ENCODE assay signal across 8 cellular contexts in the genomic region with DNA sequence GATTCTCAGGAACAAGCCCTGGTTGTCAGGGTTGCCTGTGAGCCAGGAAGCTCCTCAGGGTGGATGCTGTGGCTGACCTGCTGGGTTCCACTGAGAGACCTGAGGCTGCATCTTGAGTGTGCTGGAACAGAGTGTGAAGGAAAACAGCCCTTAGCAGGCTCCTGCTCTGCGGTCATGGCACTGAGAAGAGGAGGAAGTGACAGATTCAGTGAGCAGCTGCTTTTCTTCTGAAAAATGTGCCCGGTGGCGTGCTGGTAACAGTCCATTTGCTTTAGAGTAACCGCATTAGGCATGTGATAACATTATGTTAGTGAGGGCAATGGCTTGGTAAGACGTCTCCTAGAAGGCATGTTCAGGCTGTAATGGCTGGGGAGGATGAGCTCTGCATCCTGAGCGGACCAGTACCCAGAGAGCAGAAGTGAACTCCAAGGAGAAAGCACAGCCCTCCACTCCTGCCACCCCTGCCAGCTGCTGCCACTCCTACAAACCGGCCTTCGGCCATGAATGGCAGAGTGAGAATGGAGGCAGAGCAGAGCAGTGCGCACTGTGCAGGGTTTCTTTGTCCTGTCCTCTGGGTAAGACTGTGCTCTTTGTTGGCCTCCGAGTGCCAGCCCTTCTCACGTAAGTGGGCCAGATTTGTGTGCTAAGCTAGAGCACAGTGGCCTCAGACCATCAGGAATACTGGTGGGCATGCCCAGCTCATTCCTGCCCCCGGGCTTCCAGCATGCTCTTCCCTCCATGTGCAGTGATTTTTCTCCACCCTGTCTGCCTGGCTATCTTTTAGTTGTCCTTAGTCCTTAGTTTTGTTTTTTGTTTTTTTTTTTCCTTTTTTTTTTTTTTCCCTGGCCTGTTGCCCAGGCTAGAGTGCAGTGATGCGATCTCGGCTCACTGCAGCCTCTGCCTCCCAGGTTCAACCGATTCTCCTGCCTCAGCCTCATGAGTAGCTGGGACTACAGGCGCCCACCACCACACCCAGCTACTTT.
DNase-seq lines count a peak whose midpoint lies in the region; ATAC-seq and FAIRE-seq lines count a peak whose summit lies in the region.

No MANE protein-coding gene starts in this region.

- H3K4me1 Mint-ChIP-seq in central memory CD8-positive, alpha-beta T cell: no peaks in the 10 kb centered on the region

- no peaks in the 10 kb centered on the region for H3K27me3 ChIP-seq in small intestine (ENCODE audit: control insufficient read depth in 2 of 2, insufficient read depth in 2 of 2, low read length in 2 of 2)

- 75 to 89% (median 80%) methylated on average over 16 of the region's 16 CpGs for WGBS in small intestine, 3 donors

- H3K27ac Mint-ChIP-seq in central memory CD8-positive, alpha-beta T cell (ENCODE audit: low read depth): no peak overlapping the region

- H3K9me3 Mint-ChIP-seq in central memory CD8-positive, alpha-beta T cell: no peaks in the 10 kb centered on the region

- peak overlapping the region in 1 of 2 donors; percentile 33 for H3K27ac ChIP-seq in small intestine (ENCODE audit: low read depth in 1 of 2, low read length in 1 of 2)

- H3K4me3 ChIP-seq in small intestine (ENCODE audit: low read depth in 1 of 2, low read length in 2 of 2): no peak overlapping the region

- H3K4me3 Mint-ChIP-seq in central memory CD8-positive, alpha-beta T cell: no peak overlapping the region

- FAIRE-seq in small intestine (lab: Jason Lieb, UNC): no peak

- ATAC-seq in GM19395 (IDR thresholded peaks at IDR 0.05; ENCODE audit: unreplicated experiment) (peak; percentile 75), HG03442 (IDR thresholded peaks at IDR 0.05; ENCODE audit: unreplicated experiment) (peak; percentile 59)
- peak; percentile 43 for ATAC-seq in central memory CD8-positive, alpha-beta T cell (replicated peaks; ENCODE audit: extremely low read depth, poor library complexity, severe bottlenecking)

- DNase-seq in C1 segment of cervical spinal cord (lab: John Stamatoyannopoulos, UW): peak in 10 of 14 donors; percentile 33 to 61 (median 48)
- no peak for DNase-seq in central memory CD8-positive, alpha-beta T cell (ENCODE audit: low spot score in 2 of 2)
- DNase-seq in activated CD4-positive, CD25-positive, alpha-beta regulatory T cell (lab: John Stamatoyannopoulos, UW): no peak
- no peak for DNase-seq in small intestine
- no peak for DNase-seq in NCI-H2196 (lab: John Stamatoyannopoulos, UW; ENCODE audit: unreplicated experiment)
- DNase-seq in NCI-H526 treated with DMSO at 0.1 percent for 48 hours (lab: John Stamatoyannopoulos, UW): no peak

- peaks cover 7 to 8% of the 10 kb centered on the region in 2 donors for H3K36me3 ChIP-seq in small intestine (ENCODE audit: control insufficient read depth in 2 of 2, insufficient read depth in 2 of 2, low read length in 2 of 2)

- H3K27me3 Mint-ChIP-seq in central memory CD8-positive, alpha-beta T cell: no peaks in the 10 kb centered on the region

- H3K36me3 Mint-ChIP-seq in central memory CD8-positive, alpha-beta T cell (ENCODE audit: insufficient read depth): peaks cover 19% of the 10 kb centered on the region

- H3K4me1 ChIP-seq in small intestine (ENCODE audit: control insufficient read depth in 2 of 2, insufficient read depth in 1 of 2, low read depth in 1 of 2, low read length in 1 of 2): no peaks in the 10 kb centered on the region

- H3K9me3 ChIP-seq in small intestine (ENCODE audit: control insufficient read depth, low read depth): no peaks in the 10 kb centered on the region

Comparison
In these comparisons a context has a peak if more than half of its experiments do, and no peak if none do; other contexts are left out.
1. DNase-seq: peak in C1 segment of cervical spinal cord (10 of 14); none in central memory CD8-positive, alpha-beta T cell (0 of 2), activated CD4-positive, CD25-positive, alpha-beta regulatory T cell (0 of 4), small intestine (single experiment), NCI-H2196 (single experiment) and NCI-H526 treated with DMSO at 0.1 percent for 48 hours (single experiment).
2. Peak in every context shown above with its lines, with median percentiles within 50 percentile points of each other: ATAC-seq.